In genomic region chr3:62493116-62493801, GRCh38 we compare ENCODE assay signal across 14 cellular contexts.
DNase-seq lines count a peak whose midpoint lies in the region; ATAC-seq and TF ChIP-seq lines count a peak whose summit lies in the region.
"Had no signal": no experiment of that assay in that cellular context is flagged by ENCODE, and none has a peak within 500 bp of the region (broad histone marks: within the 10 kb centered on the region; RNA-seq: fewer than 3 reads in every experiment).

No MANE protein-coding gene starts in this region.

- no peaks in the 10 kb centered on the region for H3K36me3 Mint-ChIP-seq in endodermal cell (ENCODE audit: low read depth)
- H3K36me3 Mint-ChIP-seq in activated CD4-positive, alpha-beta T cell treated with anti-CD3 and anti-CD28 coated beads for 36 hours (ENCODE audit: low read depth) = no peaks in the 10 kb centered on the region

- H3K4me3 ChIP-seq in Loucy (ENCODE audit: low read length, poor library complexity, severe bottlenecking) = no peak overlapping the region
- no peak overlapping the region for H3K4me3 ChIP-seq in endodermal cell (ENCODE audit: low read length)
- no peak overlapping the region for H3K4me3 ChIP-seq in retinal pigment epithelial cell (ENCODE audit: low read length)
- no peak overlapping the region for H3K4me3 ChIP-seq in tibial artery
- H3K4me3 ChIP-seq: spleen, transverse colon had no signal

- no peak overlapping the region for H3K27ac ChIP-seq in endodermal cell (ENCODE audit: low read depth, low read length)
- no peak overlapping the region for H3K27ac ChIP-seq in tibial artery
- H3K27ac ChIP-seq: spleen, transverse colon had no signal

- WGBS in endodermal cell (ENCODE audit: insufficient coverage in 1 of 2, insufficient read length in 1 of 2), 2 experiments = 89 to 90% methylated on average over 2 to 4 of the region's 4 CpGs

- ATAC-seq in activated CD4-positive, alpha-beta T cell treated with anti-CD3 and anti-CD28 coated beads for 36 hours = no peak
- ATAC-seq: left colon had no signal

- H3K4me1 Mint-ChIP-seq in endodermal cell = no peaks in the 10 kb centered on the region
- H3K4me1 Mint-ChIP-seq in activated CD4-positive, alpha-beta T cell treated with anti-CD3 and anti-CD28 coated beads for 36 hours = no peaks in the 10 kb centered on the region

- H3K4me3 Mint-ChIP-seq in endodermal cell = no peak overlapping the region
- no peak overlapping the region for H3K4me3 Mint-ChIP-seq in activated CD4-positive, alpha-beta T cell treated with anti-CD3 and anti-CD28 coated beads for 36 hours
- H3K4me3 Mint-ChIP-seq: activated naive CD4-positive, alpha-beta T cell treated with anti-CD3 and anti-CD28 coated beads for 36 hours had no signal

- DNase-seq in NCI-H82 (lab: John Stamatoyannopoulos, UW) (peak; percentile 19), NCI-H82 treated with DMSO at 0.1 percent for 48 hours (lab: John Stamatoyannopoulos, UW; ENCODE audit: unreplicated experiment) (no peak), endodermal cell (no peak), retinal pigment epithelial cell (ENCODE audit: low read depth) (no peak), HK-2 (ENCODE audit: unreplicated experiment) (no peak), tibial artery (no peak)
- DNase-seq in activated CD4-positive, alpha-beta T cell treated with anti-CD3 and anti-CD28 coated beads for 36 hours = no peak
- DNase-seq: activated naive CD4-positive, alpha-beta T cell treated with anti-CD3 and anti-CD28 coated beads for 36 hours; cortex of kidney; left colon; NCI-H2171 treated with DMSO at 0.1 percent for 48 hours; spleen; transverse colon had no signal

- intact Hi-C loops in activated CD4-positive, alpha-beta T cell treated with anti-CD3 and anti-CD28 coated beads for 36 hours (cut with DNase I, micrococcal nuclease) = no loop called here
- intact Hi-C loops in tibial artery (cut with DNase I; ENCODE audit: low total_unique reads) = no loop called here

- H3K9me2 ChIP-seq in Loucy (replicated peaks; ENCODE audit: low read depth, low read length) = no peaks in the 10 kb centered on the region

- H3K36me3 ChIP-seq in Loucy (ENCODE audit: insufficient read depth, low read length) = no peaks in the 10 kb centered on the region
- no peaks in the 10 kb centered on the region for H3K36me3 ChIP-seq in endodermal cell (ENCODE audit: control insufficient read depth, insufficient read depth, low read length)
- no peaks in the 10 kb centered on the region for H3K36me3 ChIP-seq in tibial artery
- H3K36me3 ChIP-seq: spleen, transverse colon had no signal

- CTCF ChIA-PET in activated CD4-positive, alpha-beta T cell treated with anti-CD3 and anti-CD28 coated beads for 36 hours (lab: Charles Lee) = no interaction called here

- H3K4me2 ChIP-seq in Loucy (ENCODE audit: low read depth, low read length, poor library complexity, severe bottlenecking) = no peak overlapping the region

- no peaks in the 10 kb centered on the region for H3K79me2 ChIP-seq in Loucy (ENCODE audit: insufficient read depth, low read length)

- H3K27me3 ChIP-seq in Loucy (ENCODE audit: insufficient read depth, low read length, poor library complexity, severe bottlenecking) (no peaks in the 10 kb centered on the region), endodermal cell (ENCODE audit: control insufficient read depth, insufficient read depth, low read length, poor library complexity, severe bottlenecking) (no peaks in the 10 kb centered on the region), tibial artery (no peaks in the 10 kb centered on the region)
- H3K27me3 ChIP-seq: spleen, transverse colon had no signal

- H3K9ac ChIP-seq in Loucy (ENCODE audit: low read depth, low read length, poor library complexity, severe bottlenecking) = no peak overlapping the region
- no peak overlapping the region for H3K9ac ChIP-seq in endodermal cell (ENCODE audit: extremely low read depth, low read length, poor library complexity, severe bottlenecking)

- H3F3A ChIP-seq in Loucy (ENCODE audit: low read depth) = no peaks in the 10 kb centered on the region

- H2AFZ ChIP-seq in Loucy (ENCODE audit: low read length) = no peak overlapping the region

- POLR2A ChIA-PET in activated CD4-positive, alpha-beta T cell treated with anti-CD3 and anti-CD28 coated beads for 36 hours (lab: Charles Lee) = no interaction called here

- peak; percentile 60 for TF ChIP-seq CTCF in Loucy (conservative IDR thresholded peaks at IDR 0.05; ENCODE audit: low read length)
- peak; percentile 78 for TF ChIP-seq CTCF in endodermal cell (conservative IDR thresholded peaks at IDR 0.05)
- TF ChIP-seq CTCF in retinal pigment epithelial cell (conservative IDR thresholded peaks at IDR 0.05; ENCODE audit: low read depth, low read length) = peak; percentile 48
- TF ChIP-seq CTCF in tibial artery (IDR thresholded peaks at IDR 0.05) = no peak

- H3K4me1 ChIP-seq in Loucy (ENCODE audit: insufficient read depth, low read length, poor library complexity, severe bottlenecking) (no peaks in the 10 kb centered on the region), endodermal cell (ENCODE audit: control insufficient read depth, insufficient read depth, low read length) (no peaks in the 10 kb centered on the region), tibial artery (no peaks in the 10 kb centered on the region)
- H3K4me1 ChIP-seq: spleen, transverse colon had no signal

- no peaks in the 10 kb centered on the region for H3K27me3 Mint-ChIP-seq in endodermal cell (ENCODE audit: insufficient read depth)
- H3K27me3 Mint-ChIP-seq in activated CD4-positive, alpha-beta T cell treated with anti-CD3 and anti-CD28 coated beads for 36 hours = no peaks in the 10 kb centered on the region

- no peaks in the 10 kb centered on the region for H4K20me1 ChIP-seq in Loucy (ENCODE audit: insufficient read depth, low read length, poor library complexity, severe bottlenecking)

- no peaks in the 10 kb centered on the region for H3K9me3 ChIP-seq in Loucy (ENCODE audit: insufficient read depth, low read depth, low read length)
- no peaks in the 10 kb centered on the region for H3K9me3 ChIP-seq in endodermal cell (ENCODE audit: control insufficient read depth, low read length)
- no peaks in the 10 kb centered on the region for H3K9me3 ChIP-seq in tibial artery
- H3K9me3 ChIP-seq: spleen, transverse colon had no signal

- H3K27ac Mint-ChIP-seq in endodermal cell = no peak overlapping the region
- H3K27ac Mint-ChIP-seq in activated CD4-positive, alpha-beta T cell treated with anti-CD3 and anti-CD28 coated beads for 36 hours = no peak overlapping the region
- H3K27ac Mint-ChIP-seq: activated naive CD4-positive, alpha-beta T cell treated with anti-CD3 and anti-CD28 coated beads for 36 hours had no signal

- no peaks in the 10 kb centered on the region for H3K9me3 Mint-ChIP-seq in endodermal cell
- no peaks in the 10 kb centered on the region for H3K9me3 Mint-ChIP-seq in activated CD4-positive, alpha-beta T cell treated with anti-CD3 and anti-CD28 coated beads for 36 hours (ENCODE audit: low read depth)
- H3K9me3 Mint-ChIP-seq: activated naive CD4-positive, alpha-beta T cell treated with anti-CD3 and anti-CD28 coated beads for 36 hours had no signal

Comparison
In these comparisons a context has a peak if more than half of its experiments do, and no peak if none do; other contexts are left out.
1. CTCF ChIP-seq: peak in Loucy (single experiment), endodermal cell (single experiment) and retinal pigment epithelial cell (single experiment); none in tibial artery (0 of 2).